In genomic region chr9:95092321-95093072, GRCh38 we compare ENCODE assay signal across 8 cellular contexts.
DNase-seq lines count a peak whose midpoint lies in the region; ATAC-seq and TF ChIP-seq lines count a peak whose summit lies in the region.

No MANE protein-coding gene starts in this region.

- no peaks in the 10 kb centered on the region for H3K27me3 ChIP-seq in sigmoid colon

- TF ChIP-seq POLR2A in sigmoid colon (IDR thresholded peaks at IDR 0.05) (no peak), lower leg skin (IDR thresholded peaks at IDR 0.05) (no peak)

- DNase-seq in GM04503 (ENCODE audit: low read depth), result peak; percentile 33
- DNase-seq in fibroblast of villous mesenchyme (ENCODE audit: low read depth), result peak; percentile 95
- peak; percentile 72 for DNase-seq in sigmoid colon
- DNase-seq in NCI-H146 treated with DMSO at 0.1 percent for 48 hours (lab: John Stamatoyannopoulos, UW; ENCODE audit: unreplicated experiment), result no peak
- no peak for DNase-seq in lower leg skin (ENCODE audit: low spot score in 2 of 2)
- DNase-seq in stimulated activated CD4-positive, alpha-beta T cell treated with anti-CD3 and anti-CD28 coated beads, Interleukin-4, amount 100 ng/mL, for 24 hours, result no peak

- intact Hi-C loops in sigmoid colon (cut with DNase I), result no loop called here
- intact Hi-C loops in lower leg skin (cut with DNase I; ENCODE audit: low total_unique reads), result no loop called here

- H3K4me1 ChIP-seq in sigmoid colon, result peaks cover 0 to 82% (median 74%) of the 10 kb centered on the region in 4 donors

- peak overlapping the region; percentile 77 to 99 (median 86) for H3K27ac ChIP-seq in sigmoid colon

- peaks cover 0 to 30% (median 0%) of the 10 kb centered on the region in 4 donors for H3K36me3 ChIP-seq in sigmoid colon

- no peaks in the 10 kb centered on the region for H3K9me3 ChIP-seq in sigmoid colon

- no peak for TF ChIP-seq CTCF in fibroblast of villous mesenchyme (IDR thresholded peaks at IDR 0.05; ENCODE audit: insufficient read depth, low read depth, low read length)
- no peak for TF ChIP-seq CTCF in sigmoid colon (IDR thresholded peaks at IDR 0.05)
- TF ChIP-seq CTCF in lower leg skin (IDR thresholded peaks at IDR 0.05), result no peak

- WGBS in sigmoid colon, 2 donors, result 23 to 40% methylated on average over 18 of the region's 18 CpGs
- 56 to 62% methylated on average over 16 of the region's 18 CpGs for WGBS in lower leg skin, 2 donors

- H3K4me3 ChIP-seq in fibroblast of villous mesenchyme (ENCODE audit: low read depth, low read length), result peak overlapping the region; percentile 3
- H3K4me3 ChIP-seq in sigmoid colon, result no peak overlapping the region
- H3K4me3 ChIP-seq in lower leg skin (ENCODE audit: low read depth, poor library complexity, severe bottlenecking), result no peak overlapping the region

- peak; percentile 8 for ATAC-seq in SK-N-SH treated with all-trans-retinoic acid at 6 μM for 48 hours
- no peak for ATAC-seq in activated CD4-positive, CD25-positive, alpha-beta regulatory T cell treated with anti-CD3 and anti-CD28 coated beads, Interleukin-2, amount 50 U/mL, for 24 hours

- no peak for TF ChIP-seq EP300 in sigmoid colon (IDR thresholded peaks at IDR 0.05)

TF ChIP-seq in SK-N-SH treated with all-trans-retinoic acid at 6 μM for 48 hours, 23 proteins besides CTCF, POLR2A, EP300 and RAD21:
- no peak for TF ChIP-seq TCF4 (CRISPR knock-in tag; IDR thresholded peaks at IDR 0.05; ENCODE audit: borderline replicate concordance)
- no peak for TF ChIP-seq CSRNP3 (CRISPR knock-in tag; IDR thresholded peaks at IDR 0.05)
- TF ChIP-seq CREB5 (CRISPR knock-in tag; IDR thresholded peaks at IDR 0.05; ENCODE audit: low read depth), result no peak
- TF ChIP-seq SNAI2 (CRISPR knock-in tag; IDR thresholded peaks at IDR 0.05), result no peak
- TF ChIP-seq ZNF565 (CRISPR knock-in tag; conservative IDR thresholded peaks at IDR 0.05; ENCODE audit: low read depth), result no peak
- no peak for TF ChIP-seq ZNF8 (CRISPR knock-in tag; IDR thresholded peaks at IDR 0.05)
- TF ChIP-seq GLIS3 (CRISPR knock-in tag; IDR thresholded peaks at IDR 0.05), result no peak
- no peak for TF ChIP-seq BACH2 (CRISPR knock-in tag; IDR thresholded peaks at IDR 0.05; ENCODE audit: borderline replicate concordance)
- TF ChIP-seq OSR1 (CRISPR knock-in tag; IDR thresholded peaks at IDR 0.05), result no peak
- no peak for TF ChIP-seq ZFP30 (CRISPR knock-in tag; IDR thresholded peaks at IDR 0.05)
- TF ChIP-seq RARB (CRISPR knock-in tag; IDR thresholded peaks at IDR 0.05), result no peak
- TF ChIP-seq PATZ1 (CRISPR knock-in tag; IDR thresholded peaks at IDR 0.05; ENCODE audit: borderline replicate concordance), result no peak
- no peak for TF ChIP-seq ZNF70 (CRISPR knock-in tag; IDR thresholded peaks at IDR 0.05)
- TF ChIP-seq ESRRG (CRISPR knock-in tag; IDR thresholded peaks at IDR 0.05), result no peak
- TF ChIP-seq TOX (CRISPR knock-in tag; IDR thresholded peaks at IDR 0.05; ENCODE audit: borderline replicate concordance), result no peak

Comparison
In these comparisons a context has a peak if more than half of its experiments do, and no peak if none do; other contexts are left out.
1. DNase-seq: peak in GM04503 (single experiment), fibroblast of villous mesenchyme (single experiment) and sigmoid colon (single experiment); none in NCI-H146 treated with DMSO at 0.1 percent for 48 hours (single experiment), lower leg skin (0 of 2) and stimulated activated CD4-positive, alpha-beta T cell treated with anti-CD3 and anti-CD28 coated beads, Interleukin-4, amount 100 ng/mL, for 24 hours (single experiment).